3 cellular contexts compared by ENCODE assay signal in genomic region chr20:44439318-44439717, GRCh38.
TF ChIP-seq lines count a peak whose summit lies in the region.

No MANE protein-coding gene starts in this region.

TF ChIP-seq in HepG2, 621 proteins besides CTCF, POLR2A, EP300 and RAD21:
- TF ChIP-seq ZNF576 (CRISPR knock-in tag; IDR thresholded peaks at IDR 0.05) (no peak), ZNF543 (CRISPR knock-in tag; IDR thresholded peaks at IDR 0.05) (peak; percentile 86; the same call in 1 of the 2 replicates)

TF ChIP-seq in HEK293, 187 proteins besides CTCF, POLR2A, EP300 and RAD21:
- TF ChIP-seq ZNF10 (tag by site-specific recombination; IDR thresholded peaks at IDR 0.05) = peak; percentile 98
- TF ChIP-seq TRIM28 (IDR thresholded peaks at IDR 0.05; ENCODE audit: borderline replicate concordance, low read length) = no peak

TF ChIP-seq in K562, 482 proteins besides CTCF, POLR2A, EP300 and RAD21:
- peak; percentile 49 for TF ChIP-seq RBM25 (IDR thresholded peaks at IDR 0.05; ENCODE audit: low read depth, low read length, severe bottlenecking)
- TF ChIP-seq RBM15 (IDR thresholded peaks at IDR 0.05; ENCODE audit: insufficient read depth, low read length) = no peak
- no peak for TF ChIP-seq PBX2 (CRISPR knock-in tag; IDR thresholded peaks at IDR 0.05; ENCODE audit: low read depth)
- no peak for TF ChIP-seq PBX2 (tag; conservative IDR thresholded peaks at IDR 0.05; ENCODE audit: low read depth)
- no peak for TF ChIP-seq CHD4 (IDR thresholded peaks at IDR 0.05; ENCODE audit: insufficient read depth, insufficient replicate concordance, low read depth, low read length, poor library complexity, severe bottlenecking)
- no peak for TF ChIP-seq REST (CRISPR knock-in tag; IDR thresholded peaks at IDR 0.05; ENCODE audit: low read depth)
- no peak for TF ChIP-seq E2F6 (IDR thresholded peaks at IDR 0.05; ENCODE audit: borderline replicate concordance in 1 of 2, extremely low read depth in 1 of 2, insufficient read depth in 1 of 2, insufficient read length in 1 of 2, low read depth in 1 of 2, low read length in 1 of 2, poor library complexity in 1 of 2, severe bottlenecking in 1 of 2)
- no peak for TF ChIP-seq DLX4 (CRISPR knock-in tag; IDR thresholded peaks at IDR 0.05)
- no peak for TF ChIP-seq ELF1 (tag; IDR thresholded peaks at IDR 0.05)
- no peak for TF ChIP-seq ZNF143 (CRISPR knock-in tag; IDR thresholded peaks at IDR 0.05)
- TF ChIP-seq ZNF134 (CRISPR knock-in tag; conservative IDR thresholded peaks at IDR 0.05) = peak; percentile 99
- TF ChIP-seq RHOXF2B (CRISPR knock-in tag; conservative IDR thresholded peaks at IDR 0.05) = no peak
- no peak for TF ChIP-seq IFI16 (CRISPR knock-in tag; IDR thresholded peaks at IDR 0.05)
- no peak for TF ChIP-seq MEF2A (IDR thresholded peaks at IDR 0.05; ENCODE audit: control insufficient read depth, low read depth, low read length)
- TF ChIP-seq EZH2 (IDR thresholded peaks at IDR 0.05; ENCODE audit: borderline replicate concordance, low read depth, low read length) = no peak
- no peak for TF ChIP-seq ZNF592 (IDR thresholded peaks at IDR 0.05)
- TF ChIP-seq CHD7 (IDR thresholded peaks at IDR 0.05; ENCODE audit: low read depth, low read length) = no peak
- TF ChIP-seq CBFA2T2 (conservative IDR thresholded peaks at IDR 0.05) = no peak
